19 cellular contexts compared by ENCODE assay signal in the genomic region with DNA sequence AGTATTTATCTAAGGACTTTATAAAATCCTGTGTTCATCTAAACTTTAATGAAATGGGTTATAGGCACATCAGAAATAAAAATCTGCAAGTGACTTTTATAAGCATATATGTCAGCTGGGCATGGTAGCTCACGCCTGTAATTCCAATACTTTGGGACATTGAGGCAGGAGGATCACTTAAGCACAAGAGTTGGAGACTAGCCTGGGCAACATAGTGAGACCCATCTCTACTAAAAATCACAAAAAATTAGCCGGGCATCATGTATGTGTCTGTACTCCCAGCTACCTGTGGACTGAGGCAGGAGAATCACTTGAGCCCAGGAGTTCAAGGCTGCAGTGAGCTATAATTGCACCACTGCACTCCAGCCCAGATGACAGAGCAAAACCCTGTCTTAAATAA. TPM values are rescaled to one million over a fixed set of nuclear protein-coding genes. Genes with fewer than 3 reads are reported as not detected.
DNase-seq lines count a peak whose midpoint lies in the region; ATAC-seq, FAIRE-seq and TF ChIP-seq lines count a peak whose summit lies in the region.
"Had no signal": no experiment of that assay in that cellular context is flagged by ENCODE, and none has a peak within 500 bp of the region (broad histone marks: within the 10 kb centered on the region; RNA-seq: fewer than 3 reads in every experiment).

No MANE protein-coding gene starts in this region.

- H3K9me3 Mint-ChIP-seq in WTC11, result no peaks in the 10 kb centered on the region
- H3K9me3 Mint-ChIP-seq in mesothelial cell of epicardium, result no peaks in the 10 kb centered on the region
- no peaks in the 10 kb centered on the region for H3K9me3 Mint-ChIP-seq in type B pancreatic cell
- H3K9me3 Mint-ChIP-seq in activated T-helper 1 cell treated with anti-CD3 and anti-CD28 coated beads, Interleukin-12 subunit alpha, Interleukin-12 subunit beta, Interleukin-2, Interleukin-4 antibody, amounts not matched to agents 30 ng/mL and 10 ng/mL and 1 ng/mL, durations not matched to agents 14 hours and 24 hours and 36 hours, result no peaks in the 10 kb centered on the region
- H3K9me3 Mint-ChIP-seq: CD8-positive, alpha-beta T cell had no signal

- POLR2A ChIA-PET in WTC11 (lab: Charles Lee), result no interaction called here

- CTCF ChIA-PET in WTC11 (lab: Charles Lee), result interaction anchor here (0.9 to 1.1 kb wide), 2 partner anchors 21 to 405 kb away, joined by 4 read pairs; partner anchors contain the start of gene TBC1D9

- peak overlapping the region; percentile 25 for H3K27ac ChIP-seq in HUES48 (ENCODE audit: low read depth, low read length)
- H3K27ac ChIP-seq: BLaER1 treated with 17β-estradiol and CSF1 and Interleukin-3, amounts not matched to agents 10 nM and 100 nM; HL-60 had no signal

- intact Hi-C loops in activated T-helper 1 cell treated with anti-CD3 and anti-CD28 coated beads, Interleukin-12 subunit alpha, Interleukin-12 subunit beta, Interleukin-2, Interleukin-4 antibody, amounts not matched to agents 30 ng/mL and 10 ng/mL and 1 ng/mL, durations not matched to agents 14 hours and 24 hours and 36 hours (cut with micrococcal nuclease), result no loop called here

- no peak for FAIRE-seq in D721Med (lab: Jason Lieb, UNC)
- FAIRE-seq: GM12878 had no signal

- H3K36me3 ChIP-seq in HUES48 (ENCODE audit: control insufficient read depth, insufficient read depth, low read length), result no peaks in the 10 kb centered on the region
- H3K36me3 ChIP-seq: BLaER1 treated with 17β-estradiol and CSF1 and Interleukin-3, amounts not matched to agents 10 nM and 100 nM had no signal

- TF ChIP-seq CTCF in WTC11 (IDR thresholded peaks at IDR 0.05), result no peak
- no peak for TF ChIP-seq CTCF in mesothelial cell of epicardium (IDR thresholded peaks at IDR 0.05; ENCODE audit: unreplicated experiment)
- no peak for TF ChIP-seq CTCF in type B pancreatic cell (conservative IDR thresholded peaks at IDR 0.05)
- TF ChIP-seq CTCF in D721Med (IDR thresholded peaks at IDR 0.05; ENCODE audit: insufficient read depth, missing control alignments), result no peak
- TF ChIP-seq CTCF in foreskin fibroblast (IDR thresholded peaks at IDR 0.05; ENCODE audit: low read depth, low read length), result no peak

- H3K9ac ChIP-seq in HUES48 (ENCODE audit: low read depth, low read length), result no peak overlapping the region
- H3K9ac ChIP-seq: BLaER1 treated with 17β-estradiol and CSF1 and Interleukin-3, amounts not matched to agents 10 nM and 100 nM had no signal

- H3K4me3 Mint-ChIP-seq in WTC11 (no peak overlapping the region), mesothelial cell of epicardium (no peak overlapping the region), type B pancreatic cell (no peak overlapping the region)
- H3K4me3 Mint-ChIP-seq in activated T-helper 1 cell treated with anti-CD3 and anti-CD28 coated beads, Interleukin-12 subunit alpha, Interleukin-12 subunit beta, Interleukin-2, Interleukin-4 antibody, amounts not matched to agents 30 ng/mL and 10 ng/mL and 1 ng/mL, durations not matched to agents 14 hours and 24 hours and 36 hours, result no peak overlapping the region
- H3K4me3 Mint-ChIP-seq: CD8-positive, alpha-beta T cell had no signal

- ATAC-seq in WTC11, result no peak
- ATAC-seq: CD8-positive, alpha-beta T cell; GM12878 had no signal

- peaks cover 42% of the 10 kb centered on the region for H3K4me1 ChIP-seq in HUES48 (ENCODE audit: control insufficient read depth, insufficient read depth, low read length)

- H3K27ac Mint-ChIP-seq in WTC11, result peak overlapping the region; percentile 61
- peak overlapping the region; percentile 91 for H3K27ac Mint-ChIP-seq in mesothelial cell of epicardium
- peak overlapping the region; percentile 57 for H3K27ac Mint-ChIP-seq in type B pancreatic cell
- no peak overlapping the region for H3K27ac Mint-ChIP-seq in activated T-helper 1 cell treated with anti-CD3 and anti-CD28 coated beads, Interleukin-12 subunit alpha, Interleukin-12 subunit beta, Interleukin-2, Interleukin-4 antibody, amounts not matched to agents 30 ng/mL and 10 ng/mL and 1 ng/mL, durations not matched to agents 14 hours and 24 hours and 36 hours
- H3K27ac Mint-ChIP-seq: B cell; CD8-positive, alpha-beta T cell had no signal

- H3K4me1 Mint-ChIP-seq in WTC11 (peaks cover 59% of the 10 kb centered on the region), mesothelial cell of epicardium (peaks cover 58% of the 10 kb centered on the region), type B pancreatic cell (ENCODE audit: unreplicated experiment) (peaks cover 31% of the 10 kb centered on the region)
- no peaks in the 10 kb centered on the region for H3K4me1 Mint-ChIP-seq in activated T-helper 1 cell treated with anti-CD3 and anti-CD28 coated beads, Interleukin-12 subunit alpha, Interleukin-12 subunit beta, Interleukin-2, Interleukin-4 antibody, amounts not matched to agents 30 ng/mL and 10 ng/mL and 1 ng/mL, durations not matched to agents 14 hours and 24 hours and 36 hours (ENCODE audit: low read depth)

- H3K27me3 ChIP-seq in HUES48 (ENCODE audit: control insufficient read depth, insufficient read depth, low read length), result no peaks in the 10 kb centered on the region
- H3K27me3 ChIP-seq: BLaER1 treated with 17β-estradiol and CSF1 and Interleukin-3, amounts not matched to agents 10 nM and 100 nM had no signal

- H3K27me3 Mint-ChIP-seq in WTC11 (ENCODE audit: low read depth) (no peaks in the 10 kb centered on the region; the same call in 1 of the 2 replicates), mesothelial cell of epicardium (ENCODE audit: low read depth) (no peaks in the 10 kb centered on the region), type B pancreatic cell (no peaks in the 10 kb centered on the region)
- no peaks in the 10 kb centered on the region for H3K27me3 Mint-ChIP-seq in activated T-helper 1 cell treated with anti-CD3 and anti-CD28 coated beads, Interleukin-12 subunit alpha, Interleukin-12 subunit beta, Interleukin-2, Interleukin-4 antibody, amounts not matched to agents 30 ng/mL and 10 ng/mL and 1 ng/mL, durations not matched to agents 14 hours and 24 hours and 36 hours (ENCODE audit: insufficient read depth)
- H3K27me3 Mint-ChIP-seq: B cell had no signal

- no peaks in the 10 kb centered on the region for H3K9me3 ChIP-seq in HUES48 (ENCODE audit: control insufficient read depth, insufficient read depth, low read length)
- H3K9me3 ChIP-seq: BLaER1 treated with 17β-estradiol and CSF1 and Interleukin-3, amounts not matched to agents 10 nM and 100 nM had no signal

- no peaks in the 10 kb centered on the region for H3K36me3 Mint-ChIP-seq in WTC11
- no peaks in the 10 kb centered on the region for H3K36me3 Mint-ChIP-seq in mesothelial cell of epicardium
- H3K36me3 Mint-ChIP-seq in type B pancreatic cell, result peaks cover 3% of the 10 kb centered on the region
- no peaks in the 10 kb centered on the region for H3K36me3 Mint-ChIP-seq in activated T-helper 1 cell treated with anti-CD3 and anti-CD28 coated beads, Interleukin-12 subunit alpha, Interleukin-12 subunit beta, Interleukin-2, Interleukin-4 antibody, amounts not matched to agents 30 ng/mL and 10 ng/mL and 1 ng/mL, durations not matched to agents 14 hours and 24 hours and 36 hours (ENCODE audit: low read depth)
- H3K36me3 Mint-ChIP-seq: CD8-positive, alpha-beta T cell had no signal

- DNase-seq in WTC11 (ENCODE audit: low spot score) (no peak), mesothelial cell of epicardium (ENCODE audit: low spot score in 2 of 2, unreplicated experiment in 2 of 2) (no peak), type B pancreatic cell (ENCODE audit: extremely low spot score, unreplicated experiment) (no peak), D721Med (ENCODE audit: insufficient read length, low spot score) (no peak), foreskin fibroblast (no peak)
- no peak for DNase-seq in activated T-helper 1 cell treated with anti-CD3 and anti-CD28 coated beads, Interleukin-12 subunit alpha, Interleukin-12 subunit beta, Interleukin-2, Interleukin-4 antibody, amounts not matched to agents 30 ng/mL and 10 ng/mL and 1 ng/mL, durations not matched to agents 14 hours and 24 hours and 36 hours (ENCODE audit: low spot score)
- DNase-seq: Calu3; CD8-positive, alpha-beta T cell; DMS 273 treated with DMSO at 0.1 percent for 48 hours; DMS53; DND-41; EL; GOT3; H7 had no signal

- H3K4me3 ChIP-seq in HUES48 (ENCODE audit: low read depth, low read length) (no peak overlapping the region), foreskin fibroblast (ENCODE audit: low read depth in 1 of 2, low read length in 2 of 2) (no peak overlapping the region)
- H3K4me3 ChIP-seq: BLaER1 treated with 17β-estradiol and CSF1 and Interleukin-3, amounts not matched to agents 10 nM and 100 nM; GM12878 had no signal

TF ChIP-seq in WTC11, 78 proteins besides CTCF, POLR2A, EP300 and RAD21:
- peak; percentile 87 for TF ChIP-seq ZNF121 (CRISPR knock-in tag; IDR thresholded peaks at IDR 0.05)
- no peak for TF ChIP-seq ZNF423 (CRISPR knock-in tag; IDR thresholded peaks at IDR 0.05)
- no peak for TF ChIP-seq KAT7 (CRISPR knock-in tag; IDR thresholded peaks at IDR 0.05; ENCODE audit: borderline replicate concordance)
- no peak for TF ChIP-seq SMAD3 (CRISPR knock-in tag; IDR thresholded peaks at IDR 0.05; ENCODE audit: borderline replicate concordance)
- TF ChIP-seq TCF7 (CRISPR knock-in tag; IDR thresholded peaks at IDR 0.05; ENCODE audit: low read depth), result no peak
- TF ChIP-seq CREB1 (CRISPR knock-in tag; IDR thresholded peaks at IDR 0.05), result no peak
- no peak for TF ChIP-seq JAZF1 (CRISPR knock-in tag; IDR thresholded peaks at IDR 0.05)

RNA-seq across cellular contexts. Expression of gene TBC1D9, which starts 20.9 kb away (rescaled TPM):
- total RNA-seq in WTC11 (2021) (0.57 to 0.73 TPM (median 0.70 TPM) in 3 replicates), mesothelial cell of epicardium (49.6 to 54.2 TPM (median 52.4 TPM) in 3 replicates), type B pancreatic cell (ENCODE audit: low replicate concordance) (29.1 and 34.1 TPM in 2 replicates)
- 0.29 TPM in 1 of 2 replicates, not detected in the other for total RNA-seq in activated T-helper 1 cell treated with anti-CD3 and anti-CD28 coated beads, Interleukin-12 subunit alpha, Interleukin-12 subunit beta, Interleukin-2, Interleukin-4 antibody, amounts not matched to agents 30 ng/mL and 10 ng/mL and 1 ng/mL, durations not matched to agents 14 hours and 24 hours and 36 hours

Comparison
In these comparisons a context has a peak if more than half of its experiments do, and no peak if none do; other contexts are left out.
1. RNA of gene TBC1D9, which starts 20.9 kb away (total RNA-seq): 49.6 to 54.2 TPM in mesothelial cell of epicardium and 29.1 to 34.1 TPM in type B pancreatic cell; 0.57 to 0.73 TPM in WTC11 and 0.29 TPM in activated T-helper 1 cell treated with anti-CD3 and anti-CD28 coated beads, Interleukin-12 subunit alpha, Interleukin-12 subunit beta, Interleukin-2, Interleukin-4 antibody, amounts not matched to agents 30 ng/mL and 10 ng/mL and 1 ng/mL, durations not matched to agents 14 hours and 24 hours and 36 hours; every median in the first group is over 10 times any median in the second.